In the genomic region with DNA sequence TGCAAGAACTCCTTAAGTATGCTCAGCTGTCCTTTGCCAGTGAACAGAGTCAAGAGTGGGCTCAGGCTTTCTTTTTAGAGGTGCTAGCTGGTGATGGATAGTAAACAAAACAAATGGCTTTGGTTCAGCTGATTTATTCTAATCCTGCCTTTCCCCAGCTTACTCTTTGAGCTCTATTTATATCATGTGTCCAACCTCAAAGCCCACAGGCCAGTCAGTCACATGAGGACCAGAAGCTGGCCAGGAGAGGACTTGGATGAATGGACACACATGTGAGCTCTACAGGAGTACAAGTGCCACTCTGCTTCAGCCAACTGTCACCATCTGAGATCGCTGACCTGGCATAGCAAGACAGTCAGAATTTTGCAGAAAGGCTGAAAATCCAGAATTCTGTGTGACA, we compare ENCODE assay signal across 23 cellular contexts. TPM values are rescaled to one million over a fixed set of nuclear protein-coding genes. Genes with fewer than 3 reads are reported as not detected.
DNase-seq lines count a peak whose midpoint lies in the region; ATAC-seq and TF ChIP-seq lines count a peak whose summit lies in the region.
"Had no signal": no experiment of that assay in that cellular context is flagged by ENCODE, and none has a peak within 500 bp of the region (broad histone marks: within the 10 kb centered on the region; RNA-seq: fewer than 3 reads in every experiment).

No MANE protein-coding gene starts in this region.

- intact Hi-C loops in Right ventricle myocardium superior (cut with DNase I) (no loop called here), left cardiac atrium (cut with DNase I) (no loop called here)
- intact Hi-C loops in activated T-helper 1 cell treated with anti-CD3 and anti-CD28 coated beads, Interleukin-12 subunit alpha, Interleukin-12 subunit beta, Interleukin-2, Interleukin-4 antibody, amounts not matched to agents 30 ng/mL and 10 ng/mL and 1 ng/mL, durations not matched to agents 14 hours and 24 hours and 36 hours (cut with micrococcal nuclease), result no loop called here

- no peak overlapping the region for H3K4me3 Mint-ChIP-seq in nephron progenitor cell
- H3K4me3 Mint-ChIP-seq in activated T-helper 1 cell treated with anti-CD3 and anti-CD28 coated beads, Interleukin-12 subunit alpha, Interleukin-12 subunit beta, Interleukin-2, Interleukin-4 antibody, amounts not matched to agents 30 ng/mL and 10 ng/mL and 1 ng/mL, durations not matched to agents 14 hours and 24 hours and 36 hours, result no peak overlapping the region
- H3K4me3 Mint-ChIP-seq: B cell; CD8-positive, alpha-beta T cell had no signal

- H3K27ac Mint-ChIP-seq in nephron progenitor cell, result no peak overlapping the region
- H3K27ac Mint-ChIP-seq in activated T-helper 1 cell treated with anti-CD3 and anti-CD28 coated beads, Interleukin-12 subunit alpha, Interleukin-12 subunit beta, Interleukin-2, Interleukin-4 antibody, amounts not matched to agents 30 ng/mL and 10 ng/mL and 1 ng/mL, durations not matched to agents 14 hours and 24 hours and 36 hours, result no peak overlapping the region
- H3K27ac Mint-ChIP-seq: B cell; CD8-positive, alpha-beta T cell had no signal

- H3K4me3 ChIP-seq in right atrium auricular region, result no peak overlapping the region
- no peak overlapping the region for H3K4me3 ChIP-seq in WERI-Rb-1 (ENCODE audit: low read depth, low read length)
- no peak overlapping the region for H3K4me3 ChIP-seq in retinal pigment epithelial cell (ENCODE audit: low read length)

- H3K9me3 Mint-ChIP-seq in nephron progenitor cell, result no peaks in the 10 kb centered on the region
- H3K9me3 Mint-ChIP-seq in activated T-helper 1 cell treated with anti-CD3 and anti-CD28 coated beads, Interleukin-12 subunit alpha, Interleukin-12 subunit beta, Interleukin-2, Interleukin-4 antibody, amounts not matched to agents 30 ng/mL and 10 ng/mL and 1 ng/mL, durations not matched to agents 14 hours and 24 hours and 36 hours, result no peaks in the 10 kb centered on the region
- H3K9me3 Mint-ChIP-seq: CD8-positive, alpha-beta T cell had no signal

- DNase-seq in Right ventricle myocardium superior (peak; percentile 49), right atrium auricular region (ENCODE audit: low spot score) (no peak), WERI-Rb-1 (peak; percentile 54), left cardiac atrium (no peak), retinal pigment epithelial cell (ENCODE audit: low read depth) (peak; percentile 46), nephron progenitor cell (no peak)
- no peak for DNase-seq in activated T-helper 1 cell treated with anti-CD3 and anti-CD28 coated beads, Interleukin-12 subunit alpha, Interleukin-12 subunit beta, Interleukin-2, Interleukin-4 antibody, amounts not matched to agents 30 ng/mL and 10 ng/mL and 1 ng/mL, durations not matched to agents 14 hours and 24 hours and 36 hours (ENCODE audit: low spot score)
- DNase-seq: Calu3; CD8-positive, alpha-beta T cell; DMS53; EL; GOT3; MM.1S; NCI-H1092; NCI-H1436 treated with DMSO at 0.1 percent for 48 hours; NCI-H2029 treated with DMSO at 0.1 percent for 48 hours; NCI-H2171; NCI-H526 treated with DMSO at 0.1 percent for 48 hours; OCI-M1; SIG-M5 had no signal

- no peaks in the 10 kb centered on the region for H3K27me3 Mint-ChIP-seq in nephron progenitor cell (ENCODE audit: low read depth, poor library complexity)
- H3K27me3 Mint-ChIP-seq in activated T-helper 1 cell treated with anti-CD3 and anti-CD28 coated beads, Interleukin-12 subunit alpha, Interleukin-12 subunit beta, Interleukin-2, Interleukin-4 antibody, amounts not matched to agents 30 ng/mL and 10 ng/mL and 1 ng/mL, durations not matched to agents 14 hours and 24 hours and 36 hours (ENCODE audit: insufficient read depth), result no peaks in the 10 kb centered on the region
- H3K27me3 Mint-ChIP-seq: B cell had no signal

- H3K27me3 ChIP-seq in right atrium auricular region (no peaks in the 10 kb centered on the region), WERI-Rb-1 (ENCODE audit: insufficient read depth, low read depth, severe bottlenecking) (no peaks in the 10 kb centered on the region)

- TF ChIP-seq CTCF in right atrium auricular region (IDR thresholded peaks at IDR 0.05), result no peak
- no peak for TF ChIP-seq CTCF in WERI-Rb-1 (IDR thresholded peaks at IDR 0.05; ENCODE audit: low read depth, low read length)
- TF ChIP-seq CTCF in retinal pigment epithelial cell (conservative IDR thresholded peaks at IDR 0.05; ENCODE audit: low read depth, low read length), result no peak
- no peak for TF ChIP-seq CTCF in nephron progenitor cell (IDR thresholded peaks at IDR 0.05)

- H3K36me3 ChIP-seq in right atrium auricular region, result no peaks in the 10 kb centered on the region
- no peaks in the 10 kb centered on the region for H3K36me3 ChIP-seq in WERI-Rb-1

- peaks cover 86% of the 10 kb centered on the region for H3K4me1 Mint-ChIP-seq in nephron progenitor cell
- peaks cover 48% of the 10 kb centered on the region for H3K4me1 Mint-ChIP-seq in activated T-helper 1 cell treated with anti-CD3 and anti-CD28 coated beads, Interleukin-12 subunit alpha, Interleukin-12 subunit beta, Interleukin-2, Interleukin-4 antibody, amounts not matched to agents 30 ng/mL and 10 ng/mL and 1 ng/mL, durations not matched to agents 14 hours and 24 hours and 36 hours (ENCODE audit: low read depth)

- ATAC-seq in Right ventricle myocardium superior (ENCODE audit: poor library complexity) (peak; percentile 89), left cardiac atrium (peak; percentile 46 to 48), HG03469 (IDR thresholded peaks at IDR 0.05; ENCODE audit: unreplicated experiment) (no peak)
- ATAC-seq: CD8-positive, alpha-beta T cell; HCT116 had no signal

- peaks cover 0 to 63% of the 10 kb centered on the region in 2 donors for H3K4me1 ChIP-seq in right atrium auricular region

- no peaks in the 10 kb centered on the region for H3K9me3 ChIP-seq in right atrium auricular region
- H3K9me3 ChIP-seq in WERI-Rb-1 (ENCODE audit: severe bottlenecking), result no peaks in the 10 kb centered on the region

- no peaks in the 10 kb centered on the region for H3K36me3 Mint-ChIP-seq in nephron progenitor cell (ENCODE audit: low read depth)
- H3K36me3 Mint-ChIP-seq in activated T-helper 1 cell treated with anti-CD3 and anti-CD28 coated beads, Interleukin-12 subunit alpha, Interleukin-12 subunit beta, Interleukin-2, Interleukin-4 antibody, amounts not matched to agents 30 ng/mL and 10 ng/mL and 1 ng/mL, durations not matched to agents 14 hours and 24 hours and 36 hours (ENCODE audit: low read depth), result no peaks in the 10 kb centered on the region
- H3K36me3 Mint-ChIP-seq: CD8-positive, alpha-beta T cell had no signal

- H3K27ac ChIP-seq in right atrium auricular region (peak overlapping the region in 1 of 2 donors; percentile 7), WERI-Rb-1 (no peak overlapping the region)

RNA-seq across cellular contexts. Expression of a gene that starts 59.4 kb away (rescaled TPM):
- total RNA-seq in Right ventricle myocardium superior (16.9 TPM), right atrium auricular region (10 to 100 TPM in 1 of 2 donors, 1 to 10 TPM in 1; 6.0 to 13.6 TPM), left cardiac atrium (10 to 100 TPM; 12.3 to 14.1 TPM)
- 32.6 and 34.9 TPM in 2 replicates for total RNA-seq in activated T-helper 1 cell treated with anti-CD3 and anti-CD28 coated beads, Interleukin-12 subunit alpha, Interleukin-12 subunit beta, Interleukin-2, Interleukin-4 antibody, amounts not matched to agents 30 ng/mL and 10 ng/mL and 1 ng/mL, durations not matched to agents 14 hours and 24 hours and 36 hours

Comparison
In these comparisons a context has a peak if more than half of its experiments do, and no peak if none do; other contexts are left out.
1. DNase-seq: peak in Right ventricle myocardium superior (single experiment), WERI-Rb-1 (single experiment) and retinal pigment epithelial cell (single experiment); none in right atrium auricular region (single experiment), left cardiac atrium (single experiment), nephron progenitor cell (single experiment) and activated T-helper 1 cell treated with anti-CD3 and anti-CD28 coated beads, Interleukin-12 subunit alpha, Interleukin-12 subunit beta, Interleukin-2, Interleukin-4 antibody, amounts not matched to agents 30 ng/mL and 10 ng/mL and 1 ng/mL, durations not matched to agents 14 hours and 24 hours and 36 hours (single experiment).